34 cellular contexts compared by ENCODE assay signal in the genomic region with DNA sequence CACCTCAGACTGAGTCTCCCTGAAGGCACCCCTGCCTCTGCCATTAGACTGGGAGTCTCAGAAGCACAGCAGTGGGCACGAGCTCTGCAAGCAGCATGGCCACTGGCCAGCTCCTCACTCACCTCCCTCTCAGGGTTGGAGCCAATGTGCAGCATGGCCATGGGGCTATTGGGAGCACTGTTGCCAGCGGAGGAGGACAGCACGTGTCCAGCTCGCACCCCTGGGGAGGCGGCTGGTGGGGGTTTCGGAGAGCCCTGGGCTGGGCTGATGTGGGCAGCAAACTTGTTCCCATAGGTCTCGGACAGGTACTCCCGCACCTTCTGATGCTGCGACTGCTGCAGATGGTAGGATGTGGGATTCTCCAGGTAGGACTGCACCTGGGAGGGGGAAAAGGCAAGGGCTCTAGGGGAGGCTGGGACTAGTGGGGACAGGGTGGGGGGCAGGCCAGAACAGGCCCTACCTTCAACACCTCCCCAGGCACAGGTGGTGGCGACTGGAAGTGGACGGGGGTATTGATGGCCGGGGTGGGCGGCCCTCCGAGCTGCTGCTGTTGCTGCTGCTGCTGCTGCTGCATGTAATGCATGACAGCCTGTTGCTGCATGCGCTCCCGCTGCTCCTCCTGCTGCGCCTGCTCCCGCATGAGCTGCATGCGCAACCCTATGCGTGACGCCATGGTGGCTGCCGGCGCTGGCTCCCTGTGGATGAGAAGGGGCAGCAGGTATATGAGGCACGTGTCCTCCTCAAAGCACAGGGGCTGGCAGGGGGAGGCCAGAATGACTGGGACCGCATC. TPM values are rescaled to one million over a fixed set of nuclear protein-coding genes. Genes with fewer than 3 reads are reported as not detected.
DNase-seq lines count a peak whose midpoint lies in the region; ATAC-seq and TF ChIP-seq lines count a peak whose summit lies in the region.
"Had no signal": no experiment of that assay in that cellular context is flagged by ENCODE, and none has a peak within 500 bp of the region (broad histone marks: within the 10 kb centered on the region; RNA-seq: fewer than 3 reads in every experiment).

No MANE protein-coding gene starts in this region.

- H3K9ac ChIP-seq in H9 (ENCODE audit: extremely low read depth, insufficient read length, low read length) (no peak overlapping the region), mesenchymal stem cell (ENCODE audit: low read length) (no peak overlapping the region)
- H3K9ac ChIP-seq: KMS-11 had no signal

- H4K5ac ChIP-seq in H9 (ENCODE audit: insufficient read length, low read depth, low read length) = no peak overlapping the region

- H2BK120ac ChIP-seq in H9 (ENCODE audit: low read depth, low read length, poor library complexity, severe bottlenecking) = no peak overlapping the region
- H2BK120ac ChIP-seq in mesenchymal stem cell (ENCODE audit: low read depth, low read length) = no peak overlapping the region

- H3K27me3 Mint-ChIP-seq in H9 (ENCODE audit: low read depth) (peaks cover 13% of the 10 kb centered on the region), nephron progenitor cell (ENCODE audit: low read depth, poor library complexity) (peaks cover 43% of the 10 kb centered on the region)
- no peaks in the 10 kb centered on the region for H3K27me3 Mint-ChIP-seq in stimulated activated memory B cell treated with anti-CD40 and anti-IgM and Interleukin-4, amounts not matched to agents 10 μg/mL and 1 μg/mL and 100 μg/mL, for 72 hours

- H3K4me3 ChIP-seq in mesenchymal stem cell (ENCODE audit: insufficient read depth in 1 of 2, low read depth in 1 of 2, low read length in 2 of 2) = no peak overlapping the region
- H3K4me3 ChIP-seq: coronary artery, GM12878, prostate gland, uterus had no signal

- H3K79me1 ChIP-seq in H9 (ENCODE audit: insufficient read depth, low read depth, low read length, poor library complexity, severe bottlenecking) (no peaks in the 10 kb centered on the region), mesenchymal stem cell (replicated peaks; ENCODE audit: low read length, poor library complexity, severe bottlenecking) (peaks cover 42% of the 10 kb centered on the region)

- H4K91ac ChIP-seq in H9 (ENCODE audit: insufficient read length, low read depth, low read length) = no peak overlapping the region
- H4K91ac ChIP-seq in mesenchymal stem cell (ENCODE audit: low read length) = peak overlapping the region; percentile 18

- H4K20me1 ChIP-seq in H9 (ENCODE audit: control insufficient read depth, insufficient read depth, insufficient read length) = no peaks in the 10 kb centered on the region

- H3K27ac Mint-ChIP-seq in H9 (peak overlapping the region in 2 of 3 experiments; percentile 39 to 63; a peak in 2 of 7 replicates), nephron progenitor cell (no peak overlapping the region)
- H3K27ac Mint-ChIP-seq in stimulated activated memory B cell treated with anti-CD40 and anti-IgM and Interleukin-4, amounts not matched to agents 10 μg/mL and 1 μg/mL and 100 μg/mL, for 72 hours = peak overlapping the region; percentile 93
- H3K27ac Mint-ChIP-seq: activated CD8-positive, alpha-beta T cell treated with anti-CD3 and anti-CD28 coated beads, Interleukin-2, amount 10 ng/mL, durations not matched to agents 7 days and 5 days; T-helper 2 cell treated with Interferon-gamma antibody and Interleukin-4, amounts not matched to agents 5 μg/mL and 100 μg/mL, for 36 hours had no signal

- H2BK5ac ChIP-seq in H9 (ENCODE audit: insufficient read length, low read length) (no peak overlapping the region), mesenchymal stem cell (ENCODE audit: low read depth, low read length, poor library complexity, severe bottlenecking) (no peak overlapping the region)

- no peak overlapping the region for H3K23ac ChIP-seq in H9 (ENCODE audit: insufficient read length, low read depth, low read length)
- H3K23ac ChIP-seq in mesenchymal stem cell (ENCODE audit: low read length in 2 of 2) = no peak overlapping the region

- H3K9me3 Mint-ChIP-seq in H9 (no peaks in the 10 kb centered on the region; a peak in 1 of 5 replicates), nephron progenitor cell (no peaks in the 10 kb centered on the region)
- H3K9me3 Mint-ChIP-seq in stimulated activated memory B cell treated with anti-CD40 and anti-IgM and Interleukin-4, amounts not matched to agents 10 μg/mL and 1 μg/mL and 100 μg/mL, for 72 hours = no peaks in the 10 kb centered on the region
- H3K9me3 Mint-ChIP-seq: immature natural killer cell; T-helper 2 cell treated with Interferon-gamma antibody and Interleukin-4, amounts not matched to agents 5 μg/mL and 100 μg/mL, for 36 hours had no signal

- H3K4ac ChIP-seq in H9 (ENCODE audit: low read depth, low read length) (no peak overlapping the region), mesenchymal stem cell (ENCODE audit: low read depth in 1 of 2, low read length in 2 of 2) (no peak overlapping the region)

- no peaks in the 10 kb centered on the region; a peak in 2 of 7 replicates for H3K36me3 Mint-ChIP-seq in H9 (ENCODE audit: insufficient read depth in 1 of 3, low read depth in 3 of 3)
- H3K36me3 Mint-ChIP-seq in stimulated activated memory B cell treated with anti-CD40 and anti-IgM and Interleukin-4, amounts not matched to agents 10 μg/mL and 1 μg/mL and 100 μg/mL, for 72 hours = peaks cover 68% of the 10 kb centered on the region
- H3K36me3 Mint-ChIP-seq in nephron progenitor cell (ENCODE audit: low read depth) = no peaks in the 10 kb centered on the region

- no peak overlapping the region for H3K27ac ChIP-seq in H9 (ENCODE audit: insufficient read length, low read depth, low read length)
- peak overlapping the region; percentile 99 for H3K27ac ChIP-seq in caudate nucleus (ENCODE audit: low read depth, low read length)
- H3K27ac ChIP-seq in mesenchymal stem cell (ENCODE audit: low read length, poor library complexity, severe bottlenecking) = no peak overlapping the region
- H3K27ac ChIP-seq: coronary artery, HL-60, KMS-11, prostate gland, uterus had no signal

- no peak overlapping the region for H3K56ac ChIP-seq in H9 (ENCODE audit: insufficient read length, low read depth, low read length)

- H2BK12ac ChIP-seq in H9 (ENCODE audit: insufficient read length, low read depth, low read length) = no peak overlapping the region
- H2BK12ac ChIP-seq in mesenchymal stem cell (ENCODE audit: low read length in 2 of 2) = no peak overlapping the region

- peaks cover 28 to 35% of the 10 kb centered on the region in 2 experiments for H3K4me1 Mint-ChIP-seq in H9
- H3K4me1 Mint-ChIP-seq in stimulated activated memory B cell treated with anti-CD40 and anti-IgM and Interleukin-4, amounts not matched to agents 10 μg/mL and 1 μg/mL and 100 μg/mL, for 72 hours = peaks cover 56% of the 10 kb centered on the region
- peaks cover 15% of the 10 kb centered on the region for H3K4me1 Mint-ChIP-seq in nephron progenitor cell

- H3K4me2 ChIP-seq in H9 (ENCODE audit: insufficient read depth, insufficient read length, low read length) = no peak overlapping the region
- no peak overlapping the region for H3K4me2 ChIP-seq in mesenchymal stem cell (ENCODE audit: low read length, poor library complexity, severe bottlenecking)
- H3K4me2 ChIP-seq: KMS-11 had no signal

- H3K27me3 ChIP-seq in H9 (ENCODE audit: insufficient read depth, low read length) (no peaks in the 10 kb centered on the region), mesenchymal stem cell (ENCODE audit: control insufficient read depth in 1 of 2, insufficient read depth in 1 of 2, low read length in 2 of 2) (no peaks in the 10 kb centered on the region)
- H3K27me3 ChIP-seq: BE2C, uterus had no signal

- H4K8ac ChIP-seq in H9 (replicated peaks; ENCODE audit: insufficient read length, low read depth, low read length) (no peak overlapping the region), mesenchymal stem cell (ENCODE audit: low read length) (no peak overlapping the region)

- peaks cover 11 to 57% of the 10 kb centered on the region in 2 experiments for H3K36me3 ChIP-seq in mesenchymal stem cell (ENCODE audit: control insufficient read depth in 1 of 2, insufficient read depth in 2 of 2, low read depth in 1 of 2, low read length in 2 of 2)
- H3K36me3 ChIP-seq: BE2C, uterus had no signal

- no peak overlapping the region for H3T11ph ChIP-seq in H9 (ENCODE audit: low read length)

- H3K14ac ChIP-seq in H9 (ENCODE audit: insufficient read depth, low read length) (no peak overlapping the region), mesenchymal stem cell (ENCODE audit: low read length in 2 of 2) (no peak overlapping the region)

- WGBS in H9 (ENCODE audit: extremely low coverage, insufficient read length, low lambda C conversion rate) = no CpG with 5 or more reads among the region's 25 CpGs
- WGBS in mesenchymal stem cell = 92% methylated on average over 23 of the region's 25 CpGs

- H3K79me2 ChIP-seq in H9 (ENCODE audit: insufficient read depth, low read length) = no peaks in the 10 kb centered on the region

- no peak overlapping the region for H3K4me3 Mint-ChIP-seq in H9
- H3K4me3 Mint-ChIP-seq in stimulated activated memory B cell treated with anti-CD40 and anti-IgM and Interleukin-4, amounts not matched to agents 10 μg/mL and 1 μg/mL and 100 μg/mL, for 72 hours = peak overlapping the region; percentile 8
- H3K4me3 Mint-ChIP-seq in nephron progenitor cell = no peak overlapping the region
- H3K4me3 Mint-ChIP-seq: activated CD8-positive, alpha-beta T cell treated with anti-CD3 and anti-CD28 coated beads, Interleukin-2, amount 10 ng/mL, durations not matched to agents 7 days and 5 days; immature natural killer cell; T-helper 2 cell treated with Interferon-gamma antibody and Interleukin-4, amounts not matched to agents 5 μg/mL and 100 μg/mL, for 36 hours had no signal

- H2BK20ac ChIP-seq in H9 (ENCODE audit: low read depth, low read length, poor library complexity, severe bottlenecking) = no peak overlapping the region

- H3K9me3 ChIP-seq in H9 (ENCODE audit: control insufficient read depth, low read depth, low read length) = no peaks in the 10 kb centered on the region
- H3K9me3 ChIP-seq in mesenchymal stem cell (ENCODE audit: control insufficient read depth, low read length) = no peaks in the 10 kb centered on the region
- H3K9me3 ChIP-seq: BE2C, prostate gland, uterus had no signal

- H3K4me1 ChIP-seq in H9 (ENCODE audit: insufficient read depth, low read length) (peaks cover 7% of the 10 kb centered on the region; the same call in 1 of the 2 replicates), mesenchymal stem cell (ENCODE audit: control insufficient read depth, insufficient read depth, low read depth, low read length) (peaks cover 39% of the 10 kb centered on the region)
- H3K4me1 ChIP-seq: BE2C, uterus had no signal

- H2BK15ac ChIP-seq in H9 (ENCODE audit: low read depth, low read length) = no peak overlapping the region
- H2BK15ac ChIP-seq in mesenchymal stem cell (ENCODE audit: low read depth, poor library complexity, severe bottlenecking) = no peak overlapping the region

- H2AFZ ChIP-seq in H9 (ENCODE audit: low read length) (no peak overlapping the region), mesenchymal stem cell (ENCODE audit: low read depth, low read length) (no peak overlapping the region)

- no peaks in the 10 kb centered on the region for H3K23me2 ChIP-seq in H9 (ENCODE audit: insufficient read length, low read depth, low read length, poor library complexity, severe bottlenecking)

- no peak for TF ChIP-seq CTCF in H9 (conservative IDR thresholded peaks at IDR 0.05)
- TF ChIP-seq CTCF in nephron progenitor cell (IDR thresholded peaks at IDR 0.05) = no peak

- ATAC-seq in stimulated activated memory B cell treated with anti-CD40 and anti-IgM and Interleukin-4, amounts not matched to agents 10 μg/mL and 1 μg/mL and 100 μg/mL, for 72 hours = no peak
- ATAC-seq: activated CD8-positive, alpha-beta T cell treated with anti-CD3 and anti-CD28 coated beads, Interleukin-2, amount 10 ng/mL, durations not matched to agents 7 days and 5 days; GM12878; Panc1; stimulated activated naive CD8-positive, alpha-beta T cell treated with anti-CD3 and anti-CD28 coated beads, Interleukin-15, Interleukin-2, amounts not matched to agents 100 U/mL and 50 U/mL, for 24 hours had no signal

- H2AK5ac ChIP-seq in H9 (ENCODE audit: insufficient read length, low read length) = no peak overlapping the region
- no peak overlapping the region for H2AK5ac ChIP-seq in mesenchymal stem cell (ENCODE audit: low read length, severe bottlenecking)

- H3K18ac ChIP-seq in H9 (ENCODE audit: insufficient read length, low read depth, low read length) (no peak overlapping the region), mesenchymal stem cell (ENCODE audit: low read depth in 1 of 2, low read length in 2 of 2) (no peak overlapping the region)

- DNase-seq in H9 (no peak), caudate nucleus (lab: John Stamatoyannopoulos, UW) (no peak), mesenchymal stem cell (no peak), nephron progenitor cell (no peak), NCI-H2227 treated with DMSO at 0.1 percent for 48 hours (lab: John Stamatoyannopoulos, UW) (no peak), NCI-H524 treated with DMSO at 0.1 percent for 48 hours (lab: John Stamatoyannopoulos, UW) (no peak)
- DNase-seq: ACHN; activated CD8-positive, alpha-beta T cell treated with anti-CD3 and anti-CD28 coated beads, Interleukin-2, amount 10 ng/mL, durations not matched to agents 7 days and 5 days; activated naive CD4-positive, alpha-beta T cell treated with anti-CD3 and anti-CD28 coated beads, Interleukin-2, amount 50 U/mL, for 16 hours; amniotic stem cell; BE2C; DMS153; effector memory CD4-positive, alpha-beta T cell; H7; immature natural killer cell; MM.1S; NCI-H2029 treated with DMSO at 0.1 percent for 48 hours; NCI-H526 treated with DMSO at 0.1 percent for 48 hours; SHP77 treated with DMSO at 0.1 percent for 48 hours; stimulated activated naive CD8-positive, alpha-beta T cell treated with anti-CD3 and anti-CD28 coated beads, Interleukin-15, Interleukin-2, amounts not matched to agents 100 U/mL and 50 U/mL, for 24 hours; uterus had no signal

RNA-seq across cellular contexts. Expression of gene TFEB, which starts 44.7 kb away (rescaled TPM):
- 1.2 and 2.4 TPM in 2 replicates for total RNA-seq in H9 (2021)
- polyA plus RNA-seq in mesenchymal stem cell (2013, experiment 1 of 2) = 7.4 TPM
- polyA plus RNA-seq in mesenchymal stem cell (2013, experiment 2 of 2) = 7.9 TPM

RNA-seq across cellular contexts. Expression of gene MDFI, which starts 52.5 kb away (rescaled TPM):
- 40.9 and 45.0 TPM in 2 replicates for total RNA-seq in H9 (2021)
- 48.8 TPM for polyA plus RNA-seq in mesenchymal stem cell (2013, experiment 1 of 2)
- 49.1 TPM for polyA plus RNA-seq in mesenchymal stem cell (2013, experiment 2 of 2)
- total RNA-seq: activated CD8-positive, alpha-beta T cell treated with anti-CD3 and anti-CD28 coated beads, Interleukin-2, amount 10 ng/mL, durations not matched to agents 7 days and 5 days; GM12878; myocyte had no signal
- polyA plus RNA-seq: GM12878, immature natural killer cell had no signal

RNA-seq across cellular contexts. Expression of gene PGC, which starts 56.5 kb away (rescaled TPM):
- not detected in 2 replicates for total RNA-seq in H9 (2021)
- not detected for polyA plus RNA-seq in mesenchymal stem cell (2013, experiment 1 of 2)
- polyA plus RNA-seq in mesenchymal stem cell (2013, experiment 2 of 2) = not detected
- total RNA-seq: activated CD8-positive, alpha-beta T cell treated with anti-CD3 and anti-CD28 coated beads, Interleukin-2, amount 10 ng/mL, durations not matched to agents 7 days and 5 days; bronchial epithelial cell; epithelial cell of proximal tubule; glomerular endothelial cell; H7; mesenteric fat pad; myocyte had no signal
- polyA plus RNA-seq: GM12878, immature natural killer cell had no signal
